In the genomic region with DNA sequence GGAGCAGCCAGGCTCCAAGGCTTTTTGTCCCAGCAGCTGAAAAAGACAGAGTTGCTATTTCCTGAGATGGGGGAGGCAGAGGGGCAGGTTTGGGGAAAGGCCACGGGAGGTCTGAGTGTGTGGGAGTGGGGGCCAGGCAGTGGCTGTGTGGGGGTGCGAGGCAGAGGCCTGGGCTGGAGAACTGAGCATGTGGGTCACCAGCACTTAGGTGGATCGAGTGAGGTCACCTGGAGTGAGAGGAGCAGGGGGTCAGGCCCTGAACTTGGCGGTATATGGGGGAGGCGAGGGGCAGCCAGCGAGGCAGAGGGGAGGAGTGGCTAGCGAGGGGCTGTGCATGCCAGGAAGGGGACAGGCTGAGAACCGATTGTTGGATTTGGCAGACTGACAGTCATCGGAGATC, we compare ENCODE assay signal across 20 cellular contexts. TPM values are rescaled to one million over a fixed set of nuclear protein-coding genes. Genes with fewer than 3 reads are reported as not detected.
DNase-seq lines count a peak whose midpoint lies in the region; ATAC-seq and TF ChIP-seq lines count a peak whose summit lies in the region.
"Had no signal": no experiment of that assay in that cellular context is flagged by ENCODE, and none has a peak within 500 bp of the region (broad histone marks: within the 10 kb centered on the region; RNA-seq: fewer than 3 reads in every experiment).

No MANE protein-coding gene starts in this region.

- H3K9me3 Mint-ChIP-seq in activated CD8-positive, alpha-beta T cell treated with anti-CD3 and anti-CD28 coated beads, Interleukin-2, amount 10 ng/mL, durations not matched to agents 7 days and 5 days (ENCODE audit: insufficient read depth) = no peaks in the 10 kb centered on the region
- H3K9me3 Mint-ChIP-seq in activated CD8-positive, alpha-beta T cell treated with anti-CD3 and anti-CD28 coated beads for 36 hours = no peaks in the 10 kb centered on the region
- peaks cover 4% of the 10 kb centered on the region for H3K9me3 Mint-ChIP-seq in glutamatergic neuron (ENCODE audit: unreplicated experiment)
- H3K9me3 Mint-ChIP-seq: CD4-positive, alpha-beta memory T cell had no signal

- H3K4me3 ChIP-seq in HEK293 (ENCODE audit: low read depth, low read length) (no peak overlapping the region), breast epithelium (no peak overlapping the region)

- H3K27me3 ChIP-seq in breast epithelium = no peaks in the 10 kb centered on the region
- H3K27me3 ChIP-seq: BE2C had no signal

- no peaks in the 10 kb centered on the region for H3K4me1 Mint-ChIP-seq in activated CD8-positive, alpha-beta T cell treated with anti-CD3 and anti-CD28 coated beads, Interleukin-2, amount 10 ng/mL, durations not matched to agents 7 days and 5 days (ENCODE audit: low read depth)
- no peaks in the 10 kb centered on the region for H3K4me1 Mint-ChIP-seq in activated CD8-positive, alpha-beta T cell treated with anti-CD3 and anti-CD28 coated beads for 36 hours (ENCODE audit: low read depth)
- peaks cover 21% of the 10 kb centered on the region for H3K4me1 Mint-ChIP-seq in glutamatergic neuron (ENCODE audit: low read depth, unreplicated experiment)
- H3K4me1 Mint-ChIP-seq: CD4-positive, alpha-beta memory T cell had no signal

- H3K36me3 Mint-ChIP-seq in activated CD8-positive, alpha-beta T cell treated with anti-CD3 and anti-CD28 coated beads, Interleukin-2, amount 10 ng/mL, durations not matched to agents 7 days and 5 days (ENCODE audit: low read depth) = peaks cover 4% of the 10 kb centered on the region
- no peaks in the 10 kb centered on the region for H3K36me3 Mint-ChIP-seq in activated CD8-positive, alpha-beta T cell treated with anti-CD3 and anti-CD28 coated beads for 36 hours (ENCODE audit: low read depth)
- no peaks in the 10 kb centered on the region for H3K36me3 Mint-ChIP-seq in glutamatergic neuron (ENCODE audit: unreplicated experiment)

- H3K9me3 ChIP-seq in HEK293 (ENCODE audit: control insufficient read depth, insufficient read depth, low read depth, low read length) = no peaks in the 10 kb centered on the region
- H3K9me3 ChIP-seq in breast epithelium = no peaks in the 10 kb centered on the region
- H3K9me3 ChIP-seq: BE2C had no signal

- POLR2A ChIA-PET in activated CD8-positive, alpha-beta T cell treated with anti-CD3 and anti-CD28 coated beads, Interleukin-2, amount 10 ng/mL, durations not matched to agents 7 days and 5 days (lab: Charles Lee) = no interaction called here
- POLR2A ChIA-PET in activated CD8-positive, alpha-beta T cell treated with anti-CD3 and anti-CD28 coated beads for 36 hours (lab: Charles Lee) = interaction anchor here (0.6 to 1.5 kb wide), 2 partner anchors 14 to 85 kb away, joined by 3 read pairs; no protein-coding TSS in a partner anchor
- POLR2A ChIA-PET in HEK293 (lab: Yijun Ruan, JAX) = no interaction called here

- peak overlapping the region; percentile 30 for H3K27ac Mint-ChIP-seq in activated CD8-positive, alpha-beta T cell treated with anti-CD3 and anti-CD28 coated beads, Interleukin-2, amount 10 ng/mL, durations not matched to agents 7 days and 5 days
- H3K27ac Mint-ChIP-seq in activated CD8-positive, alpha-beta T cell treated with anti-CD3 and anti-CD28 coated beads for 36 hours = no peak overlapping the region
- H3K27ac Mint-ChIP-seq in glutamatergic neuron (ENCODE audit: unreplicated experiment) = peak overlapping the region; percentile 76

- H3K27me3 Mint-ChIP-seq in activated CD8-positive, alpha-beta T cell treated with anti-CD3 and anti-CD28 coated beads, Interleukin-2, amount 10 ng/mL, durations not matched to agents 7 days and 5 days (ENCODE audit: low read depth) = no peaks in the 10 kb centered on the region
- H3K27me3 Mint-ChIP-seq in activated CD8-positive, alpha-beta T cell treated with anti-CD3 and anti-CD28 coated beads for 36 hours = no peaks in the 10 kb centered on the region
- peaks cover 4% of the 10 kb centered on the region for H3K27me3 Mint-ChIP-seq in glutamatergic neuron (ENCODE audit: unreplicated experiment)
- H3K27me3 Mint-ChIP-seq: CD4-positive, alpha-beta memory T cell had no signal

- H3K4me3 Mint-ChIP-seq in activated CD8-positive, alpha-beta T cell treated with anti-CD3 and anti-CD28 coated beads, Interleukin-2, amount 10 ng/mL, durations not matched to agents 7 days and 5 days = no peak overlapping the region
- H3K4me3 Mint-ChIP-seq in activated CD8-positive, alpha-beta T cell treated with anti-CD3 and anti-CD28 coated beads for 36 hours = no peak overlapping the region
- no peak overlapping the region for H3K4me3 Mint-ChIP-seq in glutamatergic neuron (ENCODE audit: unreplicated experiment)
- H3K4me3 Mint-ChIP-seq: CD4-positive, alpha-beta memory T cell had no signal

- CTCF ChIA-PET in activated CD8-positive, alpha-beta T cell treated with anti-CD3 and anti-CD28 coated beads, Interleukin-2, amount 10 ng/mL, durations not matched to agents 7 days and 5 days (lab: Charles Lee) = no interaction called here
- CTCF ChIA-PET in activated CD8-positive, alpha-beta T cell treated with anti-CD3 and anti-CD28 coated beads for 36 hours (lab: Charles Lee) = interaction anchor here (0.6 kb wide), 1 partner anchor 22 kb away, joined by 3 read pairs; no protein-coding TSS in a partner anchor
- CTCF ChIA-PET in HEK293 (lab: Yijun Ruan, JAX) = no interaction called here

- H3K36me3 ChIP-seq in HEK293 (ENCODE audit: control insufficient read depth in 2 of 2, insufficient read depth in 1 of 2, low read length in 2 of 2) (peaks cover 0 to 50% of the 10 kb centered on the region in 2 experiments; a peak in 2 of 3 replicates), breast epithelium (no peaks in the 10 kb centered on the region)

- intact Hi-C loops in activated CD8-positive, alpha-beta T cell treated with anti-CD3 and anti-CD28 coated beads for 36 hours (cut with micrococcal nuclease) = no loop called here
- intact Hi-C loops in breast epithelium (cut with DNase I; ENCODE audit: low total_unique reads) = no loop called here

- no peak for ATAC-seq in activated CD8-positive, alpha-beta T cell treated with anti-CD3 and anti-CD28 coated beads, Interleukin-2, amount 10 ng/mL, durations not matched to agents 7 days and 5 days
- no peak for ATAC-seq in activated CD8-positive, alpha-beta T cell treated with anti-CD3 and anti-CD28 coated beads for 36 hours
- ATAC-seq in GM21423 (IDR thresholded peaks at IDR 0.05; ENCODE audit: unreplicated experiment) = no peak
- ATAC-seq in HG02970 (IDR thresholded peaks at IDR 0.05; ENCODE audit: low FRiP score, unreplicated experiment) = no peak

- no peak for TF ChIP-seq POLR2A in breast epithelium (IDR thresholded peaks at IDR 0.05)

- H3K27ac ChIP-seq in HEK293 (ENCODE audit: extremely low read depth, low read depth, low read length) = no peak overlapping the region
- no peak overlapping the region for H3K27ac ChIP-seq in breast epithelium
- H3K27ac ChIP-seq: 22Rv1 had no signal

- no peaks in the 10 kb centered on the region for H3K4me1 ChIP-seq in HEK293 (ENCODE audit: control insufficient read depth, insufficient read depth, low read length)
- H3K4me1 ChIP-seq in breast epithelium = no peaks in the 10 kb centered on the region
- H3K4me1 ChIP-seq: BE2C had no signal

- no peak for DNase-seq in activated CD8-positive, alpha-beta T cell treated with anti-CD3 and anti-CD28 coated beads, Interleukin-2, amount 10 ng/mL, durations not matched to agents 7 days and 5 days
- DNase-seq in activated CD8-positive, alpha-beta T cell treated with anti-CD3 and anti-CD28 coated beads for 36 hours = no peak
- DNase-seq in glutamatergic neuron (no peak), breast epithelium (ENCODE audit: low spot score in 2 of 2) (no peak), NCI-H1417 (lab: John Stamatoyannopoulos, UW) (no peak)
- DNase-seq: AML-193; BE2C; C1 segment of cervical spinal cord; CD4-positive, alpha-beta memory T cell; COR-L47; DMS 273 treated with DMSO at 0.1 percent for 48 hours; DMS53; DMS79 treated with DMSO at 0.1 percent for 48 hours; GF-D8; GOT3; HCEC 1CT had no signal

- TF ChIP-seq CTCF in activated CD8-positive, alpha-beta T cell treated with anti-CD3 and anti-CD28 coated beads for 36 hours (IDR thresholded peaks at IDR 0.05) = no peak
- TF ChIP-seq CTCF in HEK293 (tag by site-specific recombination; IDR thresholded peaks at IDR 0.05) (no peak), glutamatergic neuron (IDR thresholded peaks at IDR 0.05; ENCODE audit: partially characterized antibody, unreplicated experiment) (no peak), breast epithelium (IDR thresholded peaks at IDR 0.05) (no peak)

TF ChIP-seq in HEK293, 187 proteins besides CTCF, POLR2A, EP300 and RAD21:
- TF ChIP-seq EGR2 (tag by site-specific recombination; IDR thresholded peaks at IDR 0.05; ENCODE audit: low read depth) (peak; percentile 57), GLIS2 (tag by site-specific recombination; IDR thresholded peaks at IDR 0.05) (peak; percentile 18; the same call in 1 of the 2 replicates), ZNF530 (tag by site-specific recombination; IDR thresholded peaks at IDR 0.05; ENCODE audit: low read depth) (no peak), ZFHX2 (tag by site-specific recombination; conservative IDR thresholded peaks at IDR 0.05) (peak; percentile 55)

RNA-seq across cellular contexts. Expression of a gene that starts 28.4 kb away (rescaled TPM):
- total RNA-seq in activated CD8-positive, alpha-beta T cell treated with anti-CD3 and anti-CD28 coated beads, Interleukin-2, amount 10 ng/mL, durations not matched to agents 7 days and 5 days = 10 to 100 TPM; 11.6 to 12.4 TPM
- 1 to 10 TPM; 4.0 to 4.3 TPM for total RNA-seq in activated CD8-positive, alpha-beta T cell treated with anti-CD3 and anti-CD28 coated beads for 36 hours
- total RNA-seq in glutamatergic neuron (ENCODE audit: unreplicated experiment) (12.0 TPM), breast epithelium (10 to 100 TPM; 13.4 to 22.7 (median 13.8) TPM)

RNA-seq across cellular contexts. Expression of a gene that starts 31.8 kb away (rescaled TPM):
- total RNA-seq in activated CD8-positive, alpha-beta T cell treated with anti-CD3 and anti-CD28 coated beads, Interleukin-2, amount 10 ng/mL, durations not matched to agents 7 days and 5 days = 10 to 100 TPM; 39.4 to 40.7 TPM
- total RNA-seq in activated CD8-positive, alpha-beta T cell treated with anti-CD3 and anti-CD28 coated beads for 36 hours = 10 to 100 TPM; 30.9 to 32.6 TPM
- total RNA-seq in glutamatergic neuron (ENCODE audit: unreplicated experiment) (30.5 TPM), breast epithelium (10 to 100 TPM; 20.8 to 36.4 (median 28.4) TPM)

RNA-seq across cellular contexts. Expression of a gene that starts 44.7 kb away (rescaled TPM):
- 10 to 100 TPM; 37.0 to 37.7 TPM for total RNA-seq in activated CD8-positive, alpha-beta T cell treated with anti-CD3 and anti-CD28 coated beads, Interleukin-2, amount 10 ng/mL, durations not matched to agents 7 days and 5 days
- total RNA-seq in activated CD8-positive, alpha-beta T cell treated with anti-CD3 and anti-CD28 coated beads for 36 hours = 10 to 100 TPM; 30.3 to 32.3 TPM
- 324 TPM for total RNA-seq in glutamatergic neuron (ENCODE audit: unreplicated experiment)
- total RNA-seq in breast epithelium = 10 to 100 TPM; 11.6 to 17.9 (median 17.4) TPM
